Comparison of ENCODE assay signal across 12 cellular contexts in genomic region chr15:96320703-96321421, GRCh38. TPM values are rescaled to one million over a fixed set of nuclear protein-coding genes. Genes with fewer than 3 reads are reported as not detected.
DNase-seq lines count a peak whose midpoint lies in the region; ATAC-seq and TF ChIP-seq lines count a peak whose summit lies in the region.
"Had no signal": no experiment of that assay in that cellular context is flagged by ENCODE, and none has a peak within 500 bp of the region (broad histone marks: within the 10 kb centered on the region; RNA-seq: fewer than 3 reads in every experiment).

No MANE protein-coding gene starts in this region.

- DNase-seq in GM23338 (ENCODE audit: low spot score) (no peak), chondrocyte (ENCODE audit: low spot score) (no peak), right lobe of liver (no peak), HT-29 (ENCODE audit: low spot score) (no peak)
- DNase-seq in stimulated activated CD4-positive, alpha-beta T cell treated with anti-CD3 and anti-CD28 coated beads, Interleukin-4, amount 100 ng/mL, for 4 hours, result no peak
- DNase-seq: activated T-cell treated with anti-CD3 and anti-CD28 coated beads for 4 hours; CD4-positive, CD25-positive, alpha-beta regulatory T cell; central memory CD4-positive, alpha-beta T cell had no signal

- H2AFZ ChIP-seq in GM23338, result no peak overlapping the region; the same call in 1 of the 2 replicates

- H3K36me3 ChIP-seq in GM23338 (ENCODE audit: insufficient read depth), result no peaks in the 10 kb centered on the region
- H3K36me3 ChIP-seq in right lobe of liver, result no peaks in the 10 kb centered on the region
- H3K36me3 ChIP-seq in skeletal muscle tissue (ENCODE audit: control insufficient read depth in 3 of 3, insufficient read depth in 3 of 3, low read length in 3 of 3), result no peaks in the 10 kb centered on the region

- H3K4me3 Mint-ChIP-seq in GM23338, result peak overlapping the region; percentile 58
- peak overlapping the region; percentile 2 for H3K4me3 Mint-ChIP-seq in chondrocyte (ENCODE audit: unreplicated experiment)
- H3K4me3 Mint-ChIP-seq: CD4-positive, CD25-positive, alpha-beta regulatory T cell; stimulated activated naive CD8-positive, alpha-beta T cell treated with anti-CD3 and anti-CD28 coated beads, Interleukin-15, Interleukin-2, amounts not matched to agents 100 ng/mL and 50 ng/mL, for 24 hours had no signal

- no peak for TF ChIP-seq POLR2A in right lobe of liver (IDR thresholded peaks at IDR 0.05)

- WGBS in right lobe of liver (ENCODE audit: insufficient coverage, low coverage, low lambda C conversion rate, missing lambda C conversion rate), result 4% methylated on average over 19 of the region's 20 CpGs

- H3K27me3 ChIP-seq in GM23338 (ENCODE audit: insufficient read depth) (peaks cover 99% of the 10 kb centered on the region), right lobe of liver (no peaks in the 10 kb centered on the region), skeletal muscle tissue (ENCODE audit: control insufficient read depth in 3 of 3, insufficient read depth in 3 of 3, low read length in 3 of 3) (peaks cover 62 to 77% (median 65%) of the 10 kb centered on the region in 3 donors)

- intact Hi-C loops in right lobe of liver (cut with DNase I), result no loop called here

- no peaks in the 10 kb centered on the region for H3K9me2 ChIP-seq in GM23338 (ENCODE audit: insufficient read depth)

- H3K27ac ChIP-seq in GM23338 (ENCODE audit: low read depth) (no peak overlapping the region), right lobe of liver (peak overlapping the region; percentile 86 to 88 (median 88)), skeletal muscle tissue (ENCODE audit: low read depth, low read length) (peak overlapping the region; percentile 69)

- H3K79me2 ChIP-seq in GM23338 (replicated peaks; ENCODE audit: insufficient read depth), result no peaks in the 10 kb centered on the region

- H3K27me3 Mint-ChIP-seq in GM23338 (ENCODE audit: insufficient read depth, low read depth, poor library complexity), result peaks cover 79% of the 10 kb centered on the region
- no peaks in the 10 kb centered on the region for H3K27me3 Mint-ChIP-seq in chondrocyte (ENCODE audit: low read depth)

- H4K20me1 ChIP-seq in GM23338 (replicated peaks; ENCODE audit: insufficient read depth), result peaks cover 13% of the 10 kb centered on the region; the same call in 1 of the 2 replicates

- H3K36me3 Mint-ChIP-seq in GM23338 (ENCODE audit: low read depth) (no peaks in the 10 kb centered on the region), chondrocyte (ENCODE audit: low read depth) (peaks cover 2% of the 10 kb centered on the region)
- H3K36me3 Mint-ChIP-seq: CD4-positive, CD25-positive, alpha-beta regulatory T cell had no signal

- ATAC-seq in GM23338, result no peak
- peak; percentile 22 to 46 (median 34) for ATAC-seq in right lobe of liver
- no peak for ATAC-seq in HG02870 (IDR thresholded peaks at IDR 0.05; ENCODE audit: unreplicated experiment)
- no peak for ATAC-seq in HG03280 (IDR thresholded peaks at IDR 0.05; ENCODE audit: unreplicated experiment)

- peaks cover 20% of the 10 kb centered on the region; the same call in 1 of the 2 replicates for H3F3A ChIP-seq in GM23338 (replicated peaks; ENCODE audit: low read depth)

- H3K9ac ChIP-seq in skeletal muscle tissue (ENCODE audit: low read depth in 1 of 3, low read length in 3 of 3), result peak overlapping the region; percentile 51 to 76 (median 70)

- no peaks in the 10 kb centered on the region for H3K9me3 ChIP-seq in right lobe of liver
- H3K9me3 ChIP-seq in skeletal muscle tissue (ENCODE audit: control insufficient read depth in 3 of 3, low read length in 3 of 3), result no peaks in the 10 kb centered on the region

- H3K4me1 ChIP-seq in GM23338 (ENCODE audit: insufficient read depth), result peaks cover 58% of the 10 kb centered on the region
- peaks cover 0 to 25% (median 5%) of the 10 kb centered on the region in 4 donors for H3K4me1 ChIP-seq in right lobe of liver
- H3K4me1 ChIP-seq in skeletal muscle tissue (ENCODE audit: control insufficient read depth in 3 of 3, insufficient read depth in 3 of 3, low read length in 3 of 3), result peaks cover 4 to 15% (median 9%) of the 10 kb centered on the region in 3 donors

- H3K4me1 Mint-ChIP-seq in GM23338, result peaks cover 32% of the 10 kb centered on the region
- peaks cover 31% of the 10 kb centered on the region for H3K4me1 Mint-ChIP-seq in chondrocyte (ENCODE audit: low read depth)

- H3K4me3 ChIP-seq in GM23338 (peak overlapping the region; percentile 59), right lobe of liver (peak overlapping the region; percentile 45 to 65 (median 58)), skeletal muscle tissue (ENCODE audit: low read length in 3 of 3) (peak overlapping the region; percentile 61 to 66 (median 65))

- peak overlapping the region; percentile 89 for H3K4me2 ChIP-seq in GM23338

- no peak overlapping the region for H3K27ac Mint-ChIP-seq in GM23338
- no peak overlapping the region for H3K27ac Mint-ChIP-seq in chondrocyte (ENCODE audit: unreplicated experiment)
- H3K27ac Mint-ChIP-seq: CD4-positive, CD25-positive, alpha-beta regulatory T cell; stimulated activated naive CD8-positive, alpha-beta T cell treated with anti-CD3 and anti-CD28 coated beads, Interleukin-15, Interleukin-2, amounts not matched to agents 100 ng/mL and 50 ng/mL, for 24 hours had no signal

- TF ChIP-seq CTCF in GM23338 (conservative IDR thresholded peaks at IDR 0.05; ENCODE audit: low read depth in 2 of 2) (no peak), chondrocyte (IDR thresholded peaks at IDR 0.05) (no peak), right lobe of liver (IDR thresholded peaks at IDR 0.05) (no peak)

- no peaks in the 10 kb centered on the region; the same call in 2 of the 3 replicates for H3K9me3 Mint-ChIP-seq in GM23338
- no peaks in the 10 kb centered on the region for H3K9me3 Mint-ChIP-seq in chondrocyte (ENCODE audit: low read depth)
- H3K9me3 Mint-ChIP-seq: stimulated activated naive CD8-positive, alpha-beta T cell treated with anti-CD3 and anti-CD28 coated beads, Interleukin-15, Interleukin-2, amounts not matched to agents 100 ng/mL and 50 ng/mL, for 24 hours had no signal

TF ChIP-seq in GM23338, 12 proteins besides CTCF, POLR2A, EP300 and RAD21 (continues in another document):
- no peak for TF ChIP-seq NANOG (IDR thresholded peaks at IDR 0.05; ENCODE audit: borderline replicate concordance)
- no peak for TF ChIP-seq ZNF462 (CRISPR knock-in tag; IDR thresholded peaks at IDR 0.05)

RNA-seq across cellular contexts. Expression of gene NR2F2, which starts 9.6 kb away (rescaled TPM):
- not detected in 2 replicates for total RNA-seq in GM23338 (2014; rRNA removed; shearing (Covaris generic))
- 0.16 and 0.23 TPM in 2 replicates for polyA plus RNA-seq in GM23338 (2016; fragmentation: Nextera tagmentation; extraction: Ambion mirVana)
- 151 to 169 TPM (median 167 TPM) in 3 replicates for total RNA-seq in chondrocyte
- total RNA-seq in right lobe of liver, result 10 to 100 TPM; 11.6 to 30.0 (median 20.7) TPM
- total RNA-seq in skeletal muscle tissue, result 12.0 TPM
- 12.6 and 14.0 TPM in 2 replicates for total RNA-seq in HT-29 (2014; rRNA removed; shearing (Covaris generic))
- total RNA-seq: CD4-positive, CD25-positive, alpha-beta regulatory T cell had no signal
- polyA plus RNA-seq: CD4-positive, CD25-positive, alpha-beta regulatory T cell had no signal

Comparison
In these comparisons a context has a peak if more than half of its experiments do, and no peak if none do; other contexts are left out.
1. ATAC-seq: peak in right lobe of liver (4 of 4); none in GM23338 (single experiment), HG02870 (single experiment) and HG03280 (single experiment).
2. RNA of gene NR2F2, which starts 9.6 kb away (total RNA-seq): 151 to 169 TPM in chondrocyte, 11.6 to 30.0 TPM in right lobe of liver, 12.6 to 14.0 TPM in HT-29 and 12.0 TPM in skeletal muscle tissue (single experiment); not detected in GM23338; every median in the first group is over 10 times any median in the second.
3. Peak in every context shown above with its lines, with median percentiles within 50 percentile points of each other: H3K4me3 ChIP-seq.